Comparison of ENCODE assay signal across 8 cellular contexts in the genomic region with DNA sequence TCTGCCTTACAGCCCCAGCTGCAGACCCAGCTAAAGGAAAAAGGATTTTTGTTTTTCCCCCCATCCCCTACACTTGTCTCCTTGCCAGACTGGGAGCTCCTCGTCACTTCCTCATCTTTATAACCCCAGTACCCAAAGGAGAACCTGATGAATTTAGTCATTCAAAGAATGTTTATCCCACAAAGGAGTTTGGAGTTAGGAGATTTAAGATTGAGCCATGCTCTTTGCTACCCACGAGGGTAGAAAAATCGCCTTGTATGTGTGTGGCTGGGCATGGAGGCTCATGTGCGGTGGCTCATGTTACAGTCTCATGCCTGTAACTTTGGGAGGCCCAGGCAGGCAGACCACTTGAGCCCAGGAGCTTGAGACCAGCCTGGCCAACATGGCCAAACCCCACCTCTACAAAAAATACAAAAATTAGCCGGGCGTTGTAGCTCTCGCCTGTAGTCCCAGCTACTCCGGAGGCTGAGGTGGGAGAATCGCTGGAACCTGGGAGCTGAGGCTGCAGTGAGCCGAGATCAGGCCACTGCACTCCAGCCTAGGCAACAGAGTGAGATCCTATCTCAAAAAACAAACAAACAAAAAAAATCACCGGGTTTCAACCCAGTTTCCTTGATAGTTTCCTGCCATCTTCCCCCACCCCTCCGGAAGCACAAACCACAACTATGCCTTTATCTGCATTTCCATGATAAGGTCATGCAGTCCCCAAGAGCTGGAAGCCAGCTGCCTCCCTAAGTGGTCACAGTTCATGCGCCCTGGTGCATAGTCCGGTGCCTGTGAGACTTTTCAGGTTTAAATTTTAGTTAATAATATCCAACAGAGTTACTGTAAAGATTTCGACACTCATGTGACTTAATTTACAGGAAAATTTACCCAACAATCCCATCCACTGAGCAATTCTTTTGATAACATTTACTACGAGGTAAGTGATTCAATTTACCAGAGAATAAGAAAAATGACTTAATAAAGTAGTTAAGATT. TPM values are rescaled to one million over a fixed set of nuclear protein-coding genes. Genes with fewer than 3 reads are reported as not detected.
DNase-seq lines count a peak whose midpoint lies in the region; ATAC-seq and TF ChIP-seq lines count a peak whose summit lies in the region.

No MANE protein-coding gene starts in this region.

- no peak overlapping the region for H2AFZ ChIP-seq in osteoblast (ENCODE audit: low read length)

- H3K36me3 ChIP-seq in osteoblast (ENCODE audit: insufficient read depth, low read length), result peaks cover 4% of the 10 kb centered on the region

- H3K27me3 ChIP-seq in osteoblast (ENCODE audit: insufficient read depth, low read length), result no peaks in the 10 kb centered on the region

- peaks cover 69% of the 10 kb centered on the region for H3K79me2 ChIP-seq in osteoblast (ENCODE audit: insufficient read depth, low read length)

- peaks cover 9% of the 10 kb centered on the region for H4K20me1 ChIP-seq in osteoblast (ENCODE audit: insufficient read depth, low read length)

- peak overlapping the region; percentile 86 for H3K27ac ChIP-seq in osteoblast (ENCODE audit: low read depth, low read length)

- peaks cover 26% of the 10 kb centered on the region for H3K4me1 ChIP-seq in osteoblast (ENCODE audit: insufficient read depth, low read length)

- peak; percentile 19 for DNase-seq in activated gamma-delta T cell treated with Interleukin-2 at 50 U/mL for 16 hours
- DNase-seq in activated gamma-delta T cell (lab: John Stamatoyannopoulos, UW), result no peak
- DNase-seq in T-helper 2 cell, result peak in 4 of 5 experiments; percentile 23 to 77 (median 56)
- DNase-seq in dermis microvascular lymphatic vessel endothelial cell (ENCODE audit: low read depth in 2 of 2), result peak; percentile 66 to 78
- DNase-seq in osteoblast (ENCODE audit: insufficient read length, low spot score, missing footprints), result peak; percentile 93
- DNase-seq in DMS79 (lab: John Stamatoyannopoulos, UW), result no peak
- no peak for DNase-seq in COR-L47 (lab: John Stamatoyannopoulos, UW)

- no peak for TF ChIP-seq CTCF in osteoblast (IDR thresholded peaks at IDR 0.05; ENCODE audit: extremely low read depth, low read depth, low read length)

- peak overlapping the region; percentile 75 for H3K4me3 ChIP-seq in osteoblast (ENCODE audit: insufficient read depth, low read length)

- no peaks in the 10 kb centered on the region for H3K9me3 ChIP-seq in osteoblast (ENCODE audit: low read depth, low read length)

- H3K4me2 ChIP-seq in osteoblast (ENCODE audit: insufficient read depth, low read length), result peak overlapping the region; percentile 90

- no peak for ATAC-seq in HG03045 (IDR thresholded peaks at IDR 0.05; ENCODE audit: unreplicated experiment)

RNA-seq across cellular contexts. Expression of gene CFAP97, which starts 1.5 kb away (rescaled TPM):
- total RNA-seq in dermis microvascular lymphatic vessel endothelial cell (21.4 and 25.0 TPM in 2 replicates), osteoblast (74.3 and 77.1 TPM in 2 replicates)

RNA-seq across cellular contexts. Expression of gene SNX25, which starts 7.1 kb away (rescaled TPM):
- total RNA-seq in dermis microvascular lymphatic vessel endothelial cell (37.2 and 50.6 TPM in 2 replicates), osteoblast (66.3 and 98.1 TPM in 2 replicates)

RNA-seq across cellular contexts. Expression of gene SLC25A4, which starts 59.2 kb away (rescaled TPM):
- 5.7 and 5.9 TPM in 2 replicates for total RNA-seq in dermis microvascular lymphatic vessel endothelial cell
- 8.3 and 14.1 TPM in 2 replicates for total RNA-seq in osteoblast

Comparison
In these comparisons a context has a peak if more than half of its experiments do, and no peak if none do; other contexts are left out.
1. DNase-seq: peak in activated gamma-delta T cell treated with Interleukin-2 at 50 U/mL for 16 hours (single experiment), T-helper 2 cell (4 of 5), dermis microvascular lymphatic vessel endothelial cell (2 of 2) and osteoblast (single experiment); none in activated gamma-delta T cell (single experiment), DMS79 (single experiment) and COR-L47 (single experiment).